8 cellular contexts compared by ENCODE assay signal in the genomic region with DNA sequence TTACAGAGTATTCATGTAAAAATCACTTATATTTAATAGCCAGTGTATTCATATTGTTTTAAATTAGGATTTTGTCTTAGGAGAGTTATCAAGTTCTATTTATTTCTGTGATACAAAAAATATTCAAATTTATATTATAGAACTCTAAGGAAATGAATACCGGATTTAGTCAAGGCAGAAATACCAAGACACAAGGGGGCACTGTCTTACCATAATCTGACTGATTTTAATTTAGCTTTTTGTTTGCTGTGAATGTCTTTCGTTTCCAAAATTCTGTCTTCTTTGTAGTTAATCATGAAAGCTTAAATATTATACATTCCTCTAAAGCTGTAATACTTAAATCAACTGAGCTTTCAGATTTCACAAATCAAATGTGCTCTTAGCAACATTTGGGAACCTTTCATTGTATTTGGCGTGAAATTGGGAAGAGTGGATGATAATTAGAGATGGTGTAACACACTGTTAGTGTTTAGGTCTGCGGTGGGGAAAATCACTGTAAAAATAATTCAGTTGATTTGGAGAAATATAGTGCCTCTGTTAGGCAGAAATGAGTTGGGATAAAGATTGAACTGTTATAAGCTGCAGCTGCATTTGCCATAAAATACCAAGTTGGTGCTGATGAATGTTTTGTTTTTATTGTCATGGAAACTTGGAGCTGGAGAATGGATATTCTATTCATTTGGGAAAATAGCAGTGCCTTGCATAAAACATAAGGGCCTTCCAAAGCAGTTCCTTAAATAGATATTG.
DNase-seq lines count a peak whose midpoint lies in the region; FAIRE-seq and TF ChIP-seq lines count a peak whose summit lies in the region.

No MANE protein-coding gene starts in this region.

- H3K36me3 Mint-ChIP-seq in brain = peaks cover 23% of the 10 kb centered on the region
- peaks cover 17% of the 10 kb centered on the region for H3K36me3 Mint-ChIP-seq in activated CD4-positive, alpha-beta memory T cell treated with anti-CD3 and anti-CD28 coated beads, Interleukin-2, amount 10 ng/mL, durations not matched to agents 7 days and 5 days (ENCODE audit: low read depth)

- peak; percentile 58 for TF ChIP-seq CTCF in GM13977 (IDR thresholded peaks at IDR 0.05; ENCODE audit: extremely low read depth, insufficient read depth, missing control alignments)
- peak; percentile 88 for TF ChIP-seq CTCF in brain (conservative IDR thresholded peaks at IDR 0.05)

- CTCF ChIA-PET in activated CD4-positive, alpha-beta memory T cell treated with anti-CD3 and anti-CD28 coated beads, Interleukin-2, amount 10 ng/mL, durations not matched to agents 7 days and 5 days (lab: Charles Lee) = interaction anchor here (0.6 to 6.4 kb wide), 16 partner anchors 8 to 396 kb away, joined by 3 to 93 read pairs (median 4); no protein-coding TSS in a partner anchor

- POLR2A ChIA-PET in activated CD4-positive, alpha-beta memory T cell treated with anti-CD3 and anti-CD28 coated beads, Interleukin-2, amount 10 ng/mL, durations not matched to agents 7 days and 5 days (lab: Charles Lee) = interaction anchor here (1.5 kb wide), 1 partner anchor 160 kb away, joined by 5 read pairs; no protein-coding TSS in a partner anchor

- H3K4me1 Mint-ChIP-seq in brain = peaks cover 80% of the 10 kb centered on the region
- H3K4me1 Mint-ChIP-seq in activated CD4-positive, alpha-beta memory T cell treated with anti-CD3 and anti-CD28 coated beads, Interleukin-2, amount 10 ng/mL, durations not matched to agents 7 days and 5 days = peaks cover 4% of the 10 kb centered on the region

- H3K27ac Mint-ChIP-seq in brain = peak overlapping the region; percentile 72 to 96 (median 94)
- no peak overlapping the region for H3K27ac Mint-ChIP-seq in activated CD4-positive, alpha-beta memory T cell treated with anti-CD3 and anti-CD28 coated beads, Interleukin-2, amount 10 ng/mL, durations not matched to agents 7 days and 5 days

- peak; percentile 96 for FAIRE-seq in A204.1 (lab: Jason Lieb, UNC)
- peak; percentile 89 for FAIRE-seq in islet of Langerhans (lab: Jason Lieb, UNC)

- H3K27me3 Mint-ChIP-seq in brain = no peaks in the 10 kb centered on the region
- no peaks in the 10 kb centered on the region for H3K27me3 Mint-ChIP-seq in activated CD4-positive, alpha-beta memory T cell treated with anti-CD3 and anti-CD28 coated beads, Interleukin-2, amount 10 ng/mL, durations not matched to agents 7 days and 5 days

- DNase-seq in GM13977 (ENCODE audit: low spot score) (peak; percentile 13), NCI-H2227 treated with DMSO at 0.1 percent for 48 hours (lab: John Stamatoyannopoulos, UW) (peak; percentile 51), superior temporal gyrus (ENCODE audit: extremely low spot score) (peak; percentile 92), GM19238 (ENCODE audit: insufficient read length, low spot score) (no peak)
- no peak for DNase-seq in activated CD4-positive, alpha-beta memory T cell treated with anti-CD3 and anti-CD28 coated beads, Interleukin-2, amount 10 ng/mL, durations not matched to agents 7 days and 5 days

- peaks cover 11 to 18% (median 17%) of the 10 kb centered on the region in 5 experiments for H3K9me3 Mint-ChIP-seq in brain
- peaks cover 11% of the 10 kb centered on the region for H3K9me3 Mint-ChIP-seq in activated CD4-positive, alpha-beta memory T cell treated with anti-CD3 and anti-CD28 coated beads, Interleukin-2, amount 10 ng/mL, durations not matched to agents 7 days and 5 days

- peak overlapping the region; percentile 77 to 88 (median 83) for H3K4me3 Mint-ChIP-seq in brain
- H3K4me3 Mint-ChIP-seq in activated CD4-positive, alpha-beta memory T cell treated with anti-CD3 and anti-CD28 coated beads, Interleukin-2, amount 10 ng/mL, durations not matched to agents 7 days and 5 days = no peak overlapping the region

- in situ Hi-C loops in GM13977 (cut with MboI; ENCODE audit: low pct_unique_long_range_greater_than_20kb, low sequenced_read_pairs, unreplicated experiment) = loop anchor here (5.0 to 25.0 kb wide), 3 partner anchors 161 to 659 kb away; no protein-coding TSS in a partner anchor

Comparison
In these comparisons a context has a peak if more than half of its experiments do, and no peak if none do; other contexts are left out.
1. DNase-seq: peak in GM13977 (single experiment), NCI-H2227 treated with DMSO at 0.1 percent for 48 hours (single experiment) and superior temporal gyrus (single experiment); none in GM19238 (single experiment) and activated CD4-positive, alpha-beta memory T cell treated with anti-CD3 and anti-CD28 coated beads, Interleukin-2, amount 10 ng/mL, durations not matched to agents 7 days and 5 days (single experiment).